18 cellular contexts compared by ENCODE assay signal in genomic region chr10:69437321-69438259, GRCh38. TPM values are rescaled to one million over a fixed set of nuclear protein-coding genes. Genes with fewer than 3 reads are reported as not detected.
DNase-seq lines count a peak whose midpoint lies in the region; TF ChIP-seq lines count a peak whose summit lies in the region.
"Had no signal": no experiment of that assay in that cellular context is flagged by ENCODE, and none has a peak within 500 bp of the region (broad histone marks: within the 10 kb centered on the region; RNA-seq: fewer than 3 reads in every experiment).

No MANE protein-coding gene starts in this region.

- intact Hi-C loops in mammary epithelial cell (cut with micrococcal nuclease): no loop called here
- intact Hi-C loops in uterus (cut with DNase I; ENCODE audit: low total_unique reads): no loop called here

- DNase-seq in DMS153 (lab: John Stamatoyannopoulos, UW): peak; percentile 43
- no peak for DNase-seq in DMS153 treated with DMSO at 0.1 percent for 48 hours (lab: John Stamatoyannopoulos, UW; ENCODE audit: unreplicated experiment)
- DNase-seq in mammary epithelial cell: no peak
- DNase-seq in uterus: no peak
- no peak for DNase-seq in KBM-7
- DNase-seq in NOMO-1 treated with dmso at 0.1 percent for 144 hours (lab: John Stamatoyannopoulos, UW; ENCODE audit: unreplicated experiment): no peak
- DNase-seq in CD8-positive, alpha-beta memory T cell: no peak
- DNase-seq: 8988T; activated CD4-positive, CD25-positive, alpha-beta regulatory T cell treated with anti-CD3 and anti-CD28 coated beads, Interleukin-2, amount 50 U/mL, for 72 hours; activated naive CD4-positive, alpha-beta T cell treated with Interleukin-2 at 50 U/mL for 16 hours; CD4-positive, alpha-beta T cell; NCI-H2081 treated with DMSO at 0.1 percent for 48 hours; psoas muscle; stimulated activated CD4-positive, alpha-beta T cell treated with anti-CD3 and anti-CD28 coated beads, Interleukin-15, amount 100 ng/mL, for 24 hours had no signal

- H3K4me1 ChIP-seq in mammary epithelial cell (ENCODE audit: insufficient read depth, low read length): peaks cover 31% of the 10 kb centered on the region
- peaks cover 14 to 30% of the 10 kb centered on the region in 2 donors for H3K4me1 ChIP-seq in mucosa of rectum (ENCODE audit: control insufficient read depth in 2 of 2, insufficient read depth in 2 of 2, low read length in 2 of 2)
- peaks cover 0 to 11% of the 10 kb centered on the region in 2 donors for H3K4me1 ChIP-seq in uterus
- no peaks in the 10 kb centered on the region for H3K4me1 ChIP-seq in CD8-positive, alpha-beta memory T cell (ENCODE audit: insufficient read depth, low read length)

- no peak overlapping the region for H3K4me3 Mint-ChIP-seq in CD8-positive, alpha-beta memory T cell
- H3K4me3 Mint-ChIP-seq: CD4-positive, alpha-beta T cell; T-helper 2 cell treated with Interferon-gamma antibody and Interleukin-4, amounts not matched to agents 5 μg/mL and 100 μg/mL, for 36 hours had no signal

- H3K9me3 Mint-ChIP-seq in CD8-positive, alpha-beta memory T cell: no peaks in the 10 kb centered on the region
- H3K9me3 Mint-ChIP-seq: CD4-positive, alpha-beta T cell; T-helper 2 cell treated with Interferon-gamma antibody and Interleukin-4, amounts not matched to agents 5 μg/mL and 100 μg/mL, for 36 hours had no signal

- in situ Hi-C loops in mammary epithelial cell (cut with MboI; ENCODE audit: low sequenced_read_pairs in 2 of 2): loop anchor here in 1 of 2 donors (10.0 kb wide), 1 partner anchor 197 kb away; the partner anchor contains the start of gene FAM241B
- in situ Hi-C loops in KBM-7 (cut with MboI; ENCODE audit: low pct_unique_long_range_greater_than_20kb, low sequenced_read_pairs): loop anchor here (10.0 kb wide), 1 partner anchor 67 kb away; no protein-coding TSS in a partner anchor

- H3K36me3 Mint-ChIP-seq in CD8-positive, alpha-beta memory T cell: peaks cover 0 to 2% (median 0%) of the 10 kb centered on the region in 3 donors

- H3K4me2 ChIP-seq in mammary epithelial cell (ENCODE audit: insufficient read depth, low read depth, low read length): peak overlapping the region; percentile 65

- H3K9me3 ChIP-seq in mammary epithelial cell (replicated peaks; ENCODE audit: insufficient read depth, low read length) (no peaks in the 10 kb centered on the region), mucosa of rectum (ENCODE audit: control insufficient read depth in 2 of 2, low read length in 2 of 2) (no peaks in the 10 kb centered on the region), uterus (no peaks in the 10 kb centered on the region)
- no peaks in the 10 kb centered on the region for H3K9me3 ChIP-seq in CD8-positive, alpha-beta memory T cell (ENCODE audit: low read length)
- H3K9me3 ChIP-seq: psoas muscle had no signal

- peak overlapping the region; percentile 67 for H2AFZ ChIP-seq in mammary epithelial cell (ENCODE audit: low read depth, low read length)

- H3K27me3 ChIP-seq in mammary epithelial cell (ENCODE audit: insufficient read depth, low read length) (no peaks in the 10 kb centered on the region), mucosa of rectum (ENCODE audit: control insufficient read depth in 2 of 2, insufficient read depth in 2 of 2, low read length in 2 of 2) (no peaks in the 10 kb centered on the region), uterus (no peaks in the 10 kb centered on the region)
- H3K27me3 ChIP-seq in CD8-positive, alpha-beta memory T cell (ENCODE audit: insufficient read depth, low read length, poor library complexity, severe bottlenecking): no peaks in the 10 kb centered on the region

- H4K20me1 ChIP-seq in mammary epithelial cell (ENCODE audit: insufficient read depth, low read length): no peaks in the 10 kb centered on the region

- WGBS in mammary epithelial cell (ENCODE audit: low coverage, missing lambda C conversion rate): 90% methylated on average over 10 of the region's 13 CpGs

- peak overlapping the region in 1 of 8 donors; percentile 51 for H3K27ac Mint-ChIP-seq in CD8-positive, alpha-beta memory T cell
- H3K27ac Mint-ChIP-seq: CD4-positive, alpha-beta T cell; T-helper 2 cell treated with Interferon-gamma antibody and Interleukin-4, amounts not matched to agents 5 μg/mL and 100 μg/mL, for 36 hours had no signal

- BruUV-seq in mammary epithelial cell (replicated peaks; lab: Mats Ljungman, UMichigan): no TSS peak

- peaks cover 7 to 10% of the 10 kb centered on the region in 2 donors for H3K27me3 Mint-ChIP-seq in CD8-positive, alpha-beta memory T cell

- TF ChIP-seq CTCF in mammary epithelial cell (conservative IDR thresholded peaks at IDR 0.05 in 1 of 2, IDR thresholded peaks at IDR 0.05 in 1 of 2; ENCODE audit: extremely low read depth in 1 of 2, insufficient read depth in 1 of 2, low read depth in 1 of 2, low read length in 2 of 2): no peak
- TF ChIP-seq CTCF in uterus (IDR thresholded peaks at IDR 0.05): no peak

- H3K9ac ChIP-seq in mammary epithelial cell (ENCODE audit: insufficient read depth, low read length) (no peak overlapping the region), mucosa of rectum (ENCODE audit: low read depth in 1 of 2, low read length in 2 of 2) (peak overlapping the region; percentile 35 to 64)

- H3K4me1 Mint-ChIP-seq in CD8-positive, alpha-beta memory T cell: no peaks in the 10 kb centered on the region

- POLR2A ChIA-PET in CD8-positive, alpha-beta memory T cell (lab: Charles Lee): no interaction called here

- no peak for TF ChIP-seq POLR2A in uterus (IDR thresholded peaks at IDR 0.05)

- H3K79me2 ChIP-seq in mammary epithelial cell (ENCODE audit: insufficient read depth, low read length): no peaks in the 10 kb centered on the region

- dilution Hi-C loops in mammary epithelial cell (cut with HindIII; ENCODE audit: low sequenced_read_pairs): no loop called here

- CTCF ChIA-PET in mammary epithelial cell (lab: Charles Lee; ENCODE audit: low non-redundant PET): no interaction called here
- CTCF ChIA-PET in CD8-positive, alpha-beta memory T cell (lab: Charles Lee): no interaction called here

- no peak overlapping the region for H3K4me3 ChIP-seq in mammary epithelial cell (replicated peaks in 1 of 3; ENCODE audit: insufficient read depth in 1 of 3, low read depth in 2 of 3, low read length in 3 of 3)
- H3K4me3 ChIP-seq in mucosa of rectum (ENCODE audit: low read length in 2 of 2): no peak overlapping the region
- H3K4me3 ChIP-seq in uterus: no peak overlapping the region
- H3K4me3 ChIP-seq in CD8-positive, alpha-beta memory T cell (ENCODE audit: low read length): no peak overlapping the region
- H3K4me3 ChIP-seq: psoas muscle had no signal

- H3K36me3 ChIP-seq in mammary epithelial cell (ENCODE audit: insufficient read depth, low read length) (no peaks in the 10 kb centered on the region), mucosa of rectum (ENCODE audit: control insufficient read depth in 2 of 2, insufficient read depth in 2 of 2, low read length in 2 of 2) (no peaks in the 10 kb centered on the region), uterus (no peaks in the 10 kb centered on the region)
- no peaks in the 10 kb centered on the region for H3K36me3 ChIP-seq in CD8-positive, alpha-beta memory T cell (ENCODE audit: insufficient read depth, low read length)

- peak overlapping the region; percentile 56 for H3K27ac ChIP-seq in mammary epithelial cell (ENCODE audit: insufficient read depth, low read depth, low read length)
- H3K27ac ChIP-seq in mucosa of rectum (ENCODE audit: low read depth in 2 of 2, low read length in 2 of 2): peak overlapping the region; percentile 86 to 90
- H3K27ac ChIP-seq in uterus: peak overlapping the region; percentile 68 to 71
- H3K27ac ChIP-seq in CD8-positive, alpha-beta memory T cell (ENCODE audit: low read depth, low read length): no peak overlapping the region

RNA-seq across cellular contexts. Expression of gene TSPAN15, which starts 13.7 kb away (rescaled TPM):
- total RNA-seq in mammary epithelial cell: 1 to 10 TPM in 1 of 2 donors, under 1 TPM in 1; 0.64 to 1.5 TPM
- 1.8 TPM for polyA plus RNA-seq in mammary epithelial cell
- not detected for polyA minus RNA-seq in mammary epithelial cell
- 10 to 100 TPM; 17.2 to 58.1 (median 24.4) TPM for total RNA-seq in uterus
- total RNA-seq in CD8-positive, alpha-beta memory T cell: 1 to 10 TPM; 1.4 to 2.4 TPM
- polyA plus RNA-seq in CD8-positive, alpha-beta memory T cell: 20.2 TPM

RNA-seq across cellular contexts. Expression of gene TACR2, which starts 20.9 kb away (rescaled TPM):
- total RNA-seq in mammary epithelial cell (not detected), uterus (10 to 100 TPM in 2 of 4 donors, 1 to 10 TPM in 1, under 1 TPM in 1; 0.28 to 35.0 (median 13.8) TPM)
- 0.08 TPM for polyA plus RNA-seq in mammary epithelial cell
- not detected for polyA minus RNA-seq in mammary epithelial cell
- not detected for total RNA-seq in CD8-positive, alpha-beta memory T cell
- polyA plus RNA-seq in CD8-positive, alpha-beta memory T cell: not detected
- total RNA-seq: astrocyte; CD4-positive, alpha-beta T cell; G401 had no signal

Comparison
In these comparisons a context has a peak if more than half of its experiments do, and no peak if none do; other contexts are left out.
1. RNA of gene TSPAN15, which starts 13.7 kb away (total RNA-seq): 17.2 to 58.1 TPM in uterus; 1.4 to 2.4 TPM in CD8-positive, alpha-beta memory T cell and 0.64 to 1.5 TPM in mammary epithelial cell; every median in the first group is over 4 times any median in the second.